1 cellular context compared by ENCODE assay signal in the genomic region with DNA sequence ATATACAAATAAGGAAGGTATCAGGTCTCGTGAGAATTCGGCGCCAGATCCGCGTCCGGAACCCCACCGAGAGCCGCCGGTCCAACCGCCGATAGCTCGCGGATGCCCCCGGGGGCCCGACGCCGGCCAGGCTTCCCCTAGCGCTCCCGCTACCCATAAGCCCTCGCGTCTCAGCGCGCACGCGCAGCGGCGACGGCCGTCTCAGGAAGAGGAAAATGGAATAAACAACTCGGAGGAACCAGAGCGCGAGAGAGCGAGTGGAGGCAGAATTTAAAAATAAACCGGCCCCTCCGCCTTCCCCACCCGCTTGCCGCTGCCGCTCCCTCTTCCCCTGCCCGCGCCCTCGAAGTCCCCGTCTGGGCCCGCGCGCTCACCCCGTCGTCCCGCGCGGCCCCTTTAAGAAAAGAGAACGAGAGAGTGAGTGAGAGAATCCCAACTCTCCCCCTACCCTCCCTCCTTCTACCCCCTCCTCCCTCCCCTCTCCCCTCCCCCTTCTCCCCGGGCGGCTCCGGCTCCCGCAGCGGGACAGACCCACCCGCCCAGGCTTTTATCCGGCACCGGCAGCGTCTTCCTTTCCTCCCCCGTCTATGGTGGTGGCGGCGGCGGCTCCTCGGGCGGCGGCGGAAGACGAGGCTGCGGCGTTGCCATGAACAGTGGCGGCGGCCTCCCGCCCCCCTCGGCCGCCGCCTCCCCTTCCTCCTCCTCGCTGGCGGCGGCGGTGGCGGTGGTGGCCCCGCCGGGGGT.
A peak's percentile ranks its signal among the peaks of the same experiment; 100 is the strongest.
TF ChIP-seq lines count a peak whose summit lies in the region.

Gene PAN3 (plus strand): TSS at position 534 of the 744 bp plus-strand sequence. CDS start 113 bp downstream, at position 647.

TF ChIP-seq in HepG2, 621 proteins besides CTCF, POLR2A, EP300 and RAD21 (continued from another document and continues in another):
- TF ChIP-seq MIER3 (CRISPR knock-in tag; IDR thresholded peaks at IDR 0.05; ENCODE audit: borderline replicate concordance): 0 out of 2 replicates have a peak, but pooled peaks have one; percentile 45
- no peak for TF ChIP-seq SRSF4 (IDR thresholded peaks at IDR 0.05; ENCODE audit: low read depth, low read length, poor library complexity, severe bottlenecking)
- TF ChIP-seq MED8 (CRISPR knock-in tag; IDR thresholded peaks at IDR 0.05; ENCODE audit: insufficient replicate concordance): peak; percentile 27
- TF ChIP-seq SMC3 (IDR thresholded peaks at IDR 0.05; ENCODE audit: low read length): no peak
- TF ChIP-seq TFDP2 (CRISPR knock-in tag; IDR thresholded peaks at IDR 0.05): peak; percentile 28; the same call in 1 of the 2 replicates
- TF ChIP-seq, protein P1, sequence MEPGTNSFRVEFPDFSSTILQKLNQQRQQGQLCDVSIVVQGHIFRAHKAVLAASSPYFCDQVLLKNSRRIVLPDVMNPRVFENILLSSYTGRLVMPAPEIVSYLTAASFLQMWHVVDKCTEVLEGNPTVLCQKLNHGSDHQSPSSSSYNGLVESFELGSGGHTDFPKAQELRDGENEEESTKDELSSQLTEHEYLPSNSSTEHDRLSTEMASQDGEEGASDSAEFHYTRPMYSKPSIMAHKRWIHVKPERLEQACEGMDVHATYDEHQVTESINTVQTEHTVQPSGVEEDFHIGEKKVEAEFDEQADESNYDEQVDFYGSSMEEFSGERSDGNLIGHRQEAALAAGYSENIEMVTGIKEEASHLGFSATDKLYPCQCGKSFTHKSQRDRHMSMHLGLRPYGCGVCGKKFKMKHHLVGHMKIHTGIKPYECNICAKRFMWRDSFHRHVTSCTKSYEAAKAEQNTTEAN (CRISPR knock-in tag; conservative IDR thresholded peaks at IDR 0.05): no peak
- TF ChIP-seq, protein P2, sequence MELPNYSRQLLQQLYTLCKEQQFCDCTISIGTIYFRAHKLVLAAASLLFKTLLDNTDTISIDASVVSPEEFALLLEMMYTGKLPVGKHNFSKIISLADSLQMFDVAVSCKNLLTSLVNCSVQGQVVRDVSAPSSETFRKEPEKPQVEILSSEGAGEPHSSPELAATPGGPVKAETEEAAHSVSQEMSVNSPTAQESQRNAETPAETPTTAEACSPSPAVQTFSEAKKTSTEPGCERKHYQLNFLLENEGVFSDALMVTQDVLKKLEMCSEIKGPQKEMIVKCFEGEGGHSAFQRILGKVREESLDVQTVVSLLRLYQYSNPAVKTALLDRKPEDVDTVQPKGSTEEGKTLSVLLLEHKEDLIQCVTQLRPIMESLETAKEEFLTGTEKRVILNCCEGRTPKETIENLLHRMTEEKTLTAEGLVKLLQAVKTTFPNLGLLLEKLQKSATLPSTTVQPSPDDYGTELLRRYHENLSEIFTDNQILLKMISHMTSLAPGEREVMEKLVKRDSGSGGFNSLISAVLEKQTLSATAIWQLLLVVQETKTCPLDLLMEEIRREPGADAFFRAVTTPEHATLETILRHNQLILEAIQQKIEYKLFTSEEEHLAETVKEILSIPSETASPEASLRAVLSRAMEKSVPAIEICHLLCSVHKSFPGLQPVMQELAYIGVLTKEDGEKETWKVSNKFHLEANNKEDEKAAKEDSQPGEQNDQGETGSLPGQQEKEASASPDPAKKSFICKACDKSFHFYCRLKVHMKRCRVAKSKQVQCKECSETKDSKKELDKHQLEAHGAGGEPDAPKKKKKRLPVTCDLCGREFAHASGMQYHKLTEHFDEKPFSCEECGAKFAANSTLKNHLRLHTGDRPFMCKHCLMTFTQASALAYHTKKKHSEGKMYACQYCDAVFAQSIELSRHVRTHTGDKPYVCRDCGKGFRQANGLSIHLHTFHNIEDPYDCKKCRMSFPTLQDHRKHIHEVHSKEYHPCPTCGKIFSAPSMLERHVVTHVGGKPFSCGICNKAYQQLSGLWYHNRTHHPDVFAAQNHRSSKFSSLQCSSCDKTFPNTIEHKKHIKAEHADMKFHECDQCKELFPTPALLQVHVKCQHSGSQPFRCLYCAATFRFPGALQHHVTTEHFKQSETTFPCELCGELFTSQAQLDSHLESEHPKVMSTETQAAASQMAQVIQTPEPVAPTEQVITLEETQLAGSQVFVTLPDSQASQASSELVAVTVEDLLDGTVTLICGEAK (IDR thresholded peaks at IDR 0.05): no peak
- TF ChIP-seq, protein P2 (CRISPR knock-in tag; IDR thresholded peaks at IDR 0.05): peak; percentile 75; the same call in 1 of the 2 replicates
- peak; percentile 73 for TF ChIP-seq MAX (IDR thresholded peaks at IDR 0.05)
- TF ChIP-seq STAT6 (CRISPR knock-in tag; IDR thresholded peaks at IDR 0.05; ENCODE audit: borderline replicate concordance): no peak
- no peak for TF ChIP-seq GLMP (CRISPR knock-in tag; IDR thresholded peaks at IDR 0.05; ENCODE audit: borderline replicate concordance)
- peak; percentile 95 for TF ChIP-seq ZNF639 (CRISPR knock-in tag; conservative IDR thresholded peaks at IDR 0.05)
- no peak for TF ChIP-seq NFKBIZ (CRISPR knock-in tag; IDR thresholded peaks at IDR 0.05)
- TF ChIP-seq HNRNPLL (IDR thresholded peaks at IDR 0.05; ENCODE audit: low read depth, low read length, poor library complexity, severe bottlenecking): peak; percentile 31
- TF ChIP-seq, protein P3, sequence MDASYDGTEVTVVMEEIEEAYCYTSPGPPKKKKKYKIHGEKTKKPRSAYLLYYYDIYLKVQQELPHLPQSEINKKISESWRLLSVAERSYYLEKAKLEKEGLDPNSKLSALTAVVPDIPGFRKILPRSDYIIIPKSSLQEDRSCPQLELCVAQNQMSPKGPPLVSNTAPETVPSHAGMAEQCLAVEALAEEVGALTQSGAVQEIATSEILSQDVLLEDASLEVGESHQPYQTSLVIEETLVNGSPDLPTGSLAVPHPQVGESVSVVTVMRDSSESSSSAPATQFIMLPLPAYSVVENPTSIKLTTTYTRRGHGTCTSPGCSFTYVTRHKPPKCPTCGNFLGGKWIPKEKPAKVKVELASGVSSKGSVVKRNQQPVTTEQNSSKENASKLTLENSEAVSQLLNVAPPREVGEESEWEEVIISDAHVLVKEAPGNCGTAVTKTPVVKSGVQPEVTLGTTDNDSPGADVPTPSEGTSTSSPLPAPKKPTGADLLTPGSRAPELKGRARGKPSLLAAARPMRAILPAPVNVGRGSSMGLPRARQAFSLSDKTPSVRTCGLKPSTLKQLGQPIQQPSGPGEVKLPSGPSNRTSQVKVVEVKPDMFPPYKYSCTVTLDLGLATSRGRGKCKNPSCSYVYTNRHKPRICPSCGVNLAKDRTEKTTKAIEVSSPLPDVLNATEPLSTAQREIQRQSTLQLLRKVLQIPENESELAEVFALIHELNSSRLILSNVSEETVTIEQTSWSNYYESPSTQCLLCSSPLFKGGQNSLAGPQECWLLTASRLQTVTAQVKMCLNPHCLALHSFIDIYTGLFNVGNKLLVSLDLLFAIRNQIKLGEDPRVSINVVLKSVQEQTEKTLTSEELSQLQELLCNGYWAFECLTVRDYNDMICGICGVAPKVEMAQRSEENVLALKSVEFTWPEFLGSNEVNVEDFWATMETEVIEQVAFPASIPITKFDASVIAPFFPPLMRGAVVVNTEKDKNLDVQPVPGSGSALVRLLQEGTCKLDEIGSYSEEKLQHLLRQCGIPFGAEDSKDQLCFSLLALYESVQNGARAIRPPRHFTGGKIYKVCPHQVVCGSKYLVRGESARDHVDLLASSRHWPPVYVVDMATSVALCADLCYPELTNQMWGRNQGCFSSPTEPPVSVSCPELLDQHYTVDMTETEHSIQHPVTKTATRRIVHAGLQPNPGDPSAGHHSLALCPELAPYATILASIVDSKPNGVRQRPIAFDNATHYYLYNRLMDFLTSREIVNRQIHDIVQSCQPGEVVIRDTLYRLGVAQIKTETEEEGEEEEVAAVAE (CRISPR knock-in tag; IDR thresholded peaks at IDR 0.05; ENCODE audit: borderline replicate concordance): no peak
- no peak for TF ChIP-seq IRF9 (CRISPR knock-in tag; IDR thresholded peaks at IDR 0.05; ENCODE audit: borderline replicate concordance)
